10 cellular contexts compared by ENCODE assay signal in the genomic region with DNA sequence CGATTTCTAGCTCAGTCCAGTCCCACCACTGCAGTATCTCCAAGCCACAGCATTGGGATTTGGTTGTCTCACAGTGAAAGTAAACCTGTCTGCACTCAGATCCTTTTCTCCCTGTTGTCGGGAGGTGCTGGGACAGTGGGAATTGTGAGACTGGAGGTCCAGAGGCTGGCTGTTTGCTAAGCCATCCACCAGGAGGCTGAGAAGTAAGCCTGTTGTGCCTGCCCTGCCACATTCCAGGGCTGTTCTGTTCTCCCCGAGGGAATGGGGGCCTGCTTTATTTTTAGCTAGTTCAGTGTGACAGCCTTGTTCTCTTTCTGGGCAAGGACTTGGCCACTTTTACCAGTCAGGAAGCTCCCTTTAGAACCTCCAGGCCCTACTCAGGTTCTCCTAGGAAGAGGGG. TPM values are rescaled to one million over a fixed set of nuclear protein-coding genes. Genes with fewer than 3 reads are reported as not detected.
A peak's percentile ranks its signal among the peaks of the same experiment; 100 is the strongest.
DNase-seq lines count a peak whose midpoint lies in the region; ATAC-seq, FAIRE-seq and TF ChIP-seq lines count a peak whose summit lies in the region.
"Had no signal": no experiment of that assay in that cellular context is flagged by ENCODE, and none has a peak within 500 bp of the region (broad histone marks: within the 10 kb centered on the region; RNA-seq: fewer than 3 reads in every experiment).

No MANE protein-coding gene starts in this region.

- H3K27me3 Mint-ChIP-seq in HFFc6 (ENCODE audit: insufficient read depth) = no peaks in the 10 kb centered on the region; the same call in 1 of the 2 replicates
- peaks cover 8% of the 10 kb centered on the region for H3K27me3 Mint-ChIP-seq in glutamatergic neuron (ENCODE audit: unreplicated experiment)

- H3K27ac ChIP-seq in caudate nucleus (ENCODE audit: low read depth, low read length) = peak overlapping the region; percentile 75
- H3K27ac ChIP-seq in keratinocyte (ENCODE audit: control insufficient read depth, insufficient read depth, low read length) = peak overlapping the region; percentile 83
- H3K27ac ChIP-seq in subcutaneous abdominal adipose tissue (ENCODE audit: low read depth, low read length) = peak overlapping the region; percentile 78

- H3K4me1 ChIP-seq in keratinocyte (ENCODE audit: control insufficient read depth, extremely low read depth, insufficient read depth, low read length) = peaks cover 67% of the 10 kb centered on the region
- peaks cover 21 to 63% (median 57%) of the 10 kb centered on the region in 5 donors for H3K4me1 ChIP-seq in subcutaneous abdominal adipose tissue (ENCODE audit: control insufficient read depth in 5 of 5, insufficient read depth in 5 of 5, low read length in 5 of 5)

- H3K4me3 ChIP-seq in keratinocyte (ENCODE audit: control insufficient read depth in 2 of 3, extremely low read depth in 1 of 3, insufficient read depth in 2 of 3, low read depth in 1 of 3, low read length in 3 of 3) (peak overlapping the region in 1 of 3 experiments; percentile 28), subcutaneous abdominal adipose tissue (ENCODE audit: low read depth in 1 of 5, low read length in 5 of 5) (no peak overlapping the region)

- H3K36me3 ChIP-seq in keratinocyte (ENCODE audit: control insufficient read depth in 2 of 2, extremely low read depth in 1 of 2, insufficient read depth in 2 of 2, low read length in 2 of 2) = peaks cover 5% of the 10 kb centered on the region in 2 experiments
- H3K36me3 ChIP-seq in subcutaneous abdominal adipose tissue (ENCODE audit: control insufficient read depth in 5 of 5, insufficient read depth in 5 of 5, low read length in 5 of 5) = peaks cover 0 to 3% (median 0%) of the 10 kb centered on the region in 5 donors

- H3K9me3 Mint-ChIP-seq in HFFc6 (no peaks in the 10 kb centered on the region), glutamatergic neuron (ENCODE audit: unreplicated experiment) (peaks cover 5% of the 10 kb centered on the region)
- H3K9me3 Mint-ChIP-seq: activated T-cell treated with anti-CD3 and anti-CD28 coated beads, Interleukin-2, amount 50 U/mL, for 4 hours had no signal

- ATAC-seq in GM18909 (IDR thresholded peaks at IDR 0.05; ENCODE audit: poor library complexity, unreplicated experiment) = no peak
- no peak for ATAC-seq in HG03571 (IDR thresholded peaks at IDR 0.05; ENCODE audit: unreplicated experiment)
- ATAC-seq: activated T-cell treated with anti-CD3 and anti-CD28 coated beads, Interleukin-2, amount 50 U/mL, for 4 hours had no signal

- H3K27me3 ChIP-seq in keratinocyte (ENCODE audit: control insufficient read depth, extremely low read depth, insufficient read depth, low read length) (no peaks in the 10 kb centered on the region), subcutaneous abdominal adipose tissue (ENCODE audit: control insufficient read depth in 5 of 5, insufficient read depth in 4 of 5, low read length in 5 of 5) (no peaks in the 10 kb centered on the region)

- no peak overlapping the region for H2AFZ ChIP-seq in keratinocyte (ENCODE audit: control insufficient read depth, low read length)

- H3K9ac ChIP-seq in keratinocyte (ENCODE audit: control insufficient read depth, extremely low read depth, insufficient read depth, low read length) = peak overlapping the region; percentile 57
- H3K9ac ChIP-seq in subcutaneous abdominal adipose tissue (ENCODE audit: low read length in 5 of 5) = peak overlapping the region in 2 of 5 donors; percentile 19 to 63

- no peaks in the 10 kb centered on the region for H3K9me3 ChIP-seq in keratinocyte (ENCODE audit: control insufficient read depth, low read depth, low read length)
- H3K9me3 ChIP-seq in subcutaneous abdominal adipose tissue (ENCODE audit: control insufficient read depth in 5 of 5, low read length in 5 of 5) = no peaks in the 10 kb centered on the region

- H3K9me1 ChIP-seq in keratinocyte (ENCODE audit: control insufficient read depth, extremely low read depth, insufficient read depth, low read length) = no peaks in the 10 kb centered on the region

- DNase-seq in HFFc6 (peak; percentile 69), caudate nucleus (lab: John Stamatoyannopoulos, UW) (no peak), keratinocyte (ENCODE audit: low read depth, low spot score) (no peak), SK-N-DZ (ENCODE audit: low spot score) (no peak), glutamatergic neuron (no peak)
- DNase-seq: activated T-cell treated with anti-CD3 and anti-CD28 coated beads, Interleukin-2, amount 50 U/mL, for 4 hours had no signal

- peaks cover 30% of the 10 kb centered on the region for H3K36me3 Mint-ChIP-seq in HFFc6 (ENCODE audit: low read depth)
- H3K36me3 Mint-ChIP-seq in glutamatergic neuron (ENCODE audit: unreplicated experiment) = peaks cover 6% of the 10 kb centered on the region

- TF ChIP-seq CTCF in HFFc6 (IDR thresholded peaks at IDR 0.05) = peak; percentile 72
- peak; percentile 56 to 61 (median 58) for TF ChIP-seq CTCF in keratinocyte (optimal IDR thresholded peaks at IDR 0.05 in 1 of 3, IDR thresholded peaks at IDR 0.05 in 1 of 3, conservative IDR thresholded peaks at IDR 0.05 in 1 of 3; ENCODE audit: extremely low read depth in 1 of 3, insufficient read depth in 2 of 3, low read length in 3 of 3)
- TF ChIP-seq CTCF in glutamatergic neuron (IDR thresholded peaks at IDR 0.05; ENCODE audit: partially characterized antibody, unreplicated experiment) = no peak

- H3K79me2 ChIP-seq in keratinocyte (ENCODE audit: control insufficient read depth, insufficient read depth, low read length) = peaks cover 76% of the 10 kb centered on the region

- H3K27ac Mint-ChIP-seq in HFFc6 (peak overlapping the region; percentile 83), glutamatergic neuron (ENCODE audit: unreplicated experiment) (no peak overlapping the region)

- peak; percentile 5 for FAIRE-seq in keratinocyte (lab: Jason Lieb, UNC)
- FAIRE-seq: GM18507 had no signal

- dilution Hi-C loops in keratinocyte (cut with MboI; ENCODE audit: extremely low pct_ligation_motif_present, low sequenced_read_pairs) = no loop called here

- no peaks in the 10 kb centered on the region for H4K20me1 ChIP-seq in keratinocyte (ENCODE audit: control insufficient read depth, extremely low read depth, insufficient read depth, low read length)

- H3K4me3 Mint-ChIP-seq in HFFc6 (no peak overlapping the region; the same call in 1 of the 2 replicates), glutamatergic neuron (ENCODE audit: unreplicated experiment) (no peak overlapping the region)
- H3K4me3 Mint-ChIP-seq: activated T-cell treated with anti-CD3 and anti-CD28 coated beads, Interleukin-2, amount 50 U/mL, for 4 hours had no signal

- peaks cover 79% of the 10 kb centered on the region for H3K4me1 Mint-ChIP-seq in HFFc6 (ENCODE audit: low read depth)
- peaks cover 59% of the 10 kb centered on the region for H3K4me1 Mint-ChIP-seq in glutamatergic neuron (ENCODE audit: low read depth, unreplicated experiment)

- H3K4me2 ChIP-seq in keratinocyte (ENCODE audit: control insufficient read depth, extremely low read depth, insufficient read depth, low read depth, low read length) = peak overlapping the region; percentile 74

RNA-seq across cellular contexts. Expression of a gene that starts 54.9 kb away (rescaled TPM):
- total RNA-seq in HFFc6 (2021; fragmentation: NEBNext Ultra II Directional; extraction: Animal tissue kit (Norgen Biotek cat#: 25700)) = 100 to 1,000 TPM; 149 to 158 (median 155) TPM
- polyA plus RNA-seq in keratinocyte = 90.9 to 113 TPM (median 106 TPM) in 3 replicates
- 96.6 TPM for polyA plus RNA-seq in keratinocyte (2011; ENCODE audit: low read depth)
- 84.2 and 112 TPM in 2 replicates for polyA plus RNA-seq in keratinocyte (2011; cell fraction: cytosol; rRNA removed)
- polyA plus RNA-seq in keratinocyte (2011; cell fraction: nucleus; rRNA removed) = 148 and 167 TPM in 2 replicates
- 153 and 155 TPM in 2 replicates for polyA plus RNA-seq in keratinocyte (2012; ENCODE audit: low replicate concordance)
- polyA minus RNA-seq in keratinocyte = 122 to 178 TPM (median 152 TPM) in 3 replicates
- polyA minus RNA-seq in keratinocyte (2011; cell fraction: cytosol; rRNA and poly(A)+ RNA removed) = 85.8 TPM
- 63.3 and 108 TPM in 2 replicates for polyA minus RNA-seq in keratinocyte (2011; cell fraction: nucleus; rRNA and poly(A)+ RNA removed)
- polyA plus RNA-seq in SK-N-DZ (2014; cell fraction: cytosol; rRNA removed) = 29.0 and 30.3 TPM in 2 replicates
- polyA plus RNA-seq in SK-N-DZ (2014; cell fraction: nucleus; rRNA removed) = 16.1 and 17.1 TPM in 2 replicates
- 240 TPM for total RNA-seq in glutamatergic neuron (ENCODE audit: unreplicated experiment)
